Comparison of ENCODE assay signal across 23 cellular contexts in the genomic region with DNA sequence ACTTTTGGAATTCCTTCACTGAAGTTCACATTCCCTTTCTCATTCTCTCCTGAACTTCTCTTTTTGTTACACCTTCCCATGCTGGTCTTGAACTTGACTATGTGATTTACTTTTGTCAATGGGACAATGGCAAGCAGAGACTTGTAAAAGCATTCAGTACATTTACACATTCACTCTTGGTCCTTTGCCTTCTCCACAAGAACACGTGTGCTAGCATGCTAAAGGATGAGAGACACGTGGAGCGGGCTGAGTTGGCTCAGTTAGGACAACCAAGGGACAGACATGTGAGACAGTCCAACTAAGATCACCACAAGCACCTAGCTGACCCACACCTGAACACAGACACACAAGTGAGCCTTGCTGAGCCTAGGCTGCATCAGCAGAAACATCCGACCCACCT.
"Had no signal": no experiment of that assay in that cellular context is flagged by ENCODE, and none has a peak within 500 bp of the region (broad histone marks: within the 10 kb centered on the region; RNA-seq: fewer than 3 reads in every experiment).

No MANE protein-coding gene starts in this region.

- H3K4me3 Mint-ChIP-seq: immature natural killer cell, memory B cell had no signal

- FAIRE-seq: colon, endothelial cell of umbilical vein, frontal cortex had no signal

- DNase-seq: dermis blood vessel endothelial cell; dorsolateral prefrontal cortex; effector CD4-positive, alpha-beta T cell; effector memory CD4-positive, alpha-beta T cell; heart left ventricle; hypothalamus; immature natural killer cell; islet precursor cell; left cardiac atrium; left lung; left ventricle myocardium superior; lower lobe of right lung; mesendoderm; midbrain had no signal

- H3K9me3 ChIP-seq: esophagus muscularis mucosa, gastroesophageal sphincter, heart left ventricle, left lung, lower lobe of right lung had no signal

- H3K4me1 Mint-ChIP-seq: immature natural killer cell, memory B cell had no signal

- H3K9me3 Mint-ChIP-seq: memory B cell had no signal

- ATAC-seq: foreskin keratinocyte, gastroesophageal sphincter, heart left ventricle, left cardiac atrium, left lung, left ventricle myocardium superior, lower lobe of right lung had no signal

- H3K4me1 ChIP-seq: esophagus muscularis mucosa, foreskin keratinocyte, gastroesophageal sphincter, heart left ventricle, left lung, lower lobe of right lung had no signal

- H3K27ac ChIP-seq: coronary artery, dorsolateral prefrontal cortex, esophagus muscularis mucosa, foreskin keratinocyte, gastroesophageal sphincter, heart left ventricle, hepatocyte, left lung, lower lobe of right lung had no signal

- H3K27me3 ChIP-seq: dorsolateral prefrontal cortex, esophagus muscularis mucosa, foreskin keratinocyte, gastroesophageal sphincter, hepatocyte, left lung had no signal

- H3K4me3 ChIP-seq: coronary artery, dorsolateral prefrontal cortex, esophagus muscularis mucosa, gastroesophageal sphincter, heart left ventricle, hepatocyte, left lung, lower lobe of right lung had no signal

- H3K36me3 ChIP-seq: esophagus muscularis mucosa, gastroesophageal sphincter, heart left ventricle, left lung, lower lobe of right lung had no signal

- H2AFZ ChIP-seq: hepatocyte had no signal

- H3K27me3 Mint-ChIP-seq: memory B cell had no signal

- H3K79me2 ChIP-seq: hepatocyte had no signal

- H3K36me3 Mint-ChIP-seq: immature natural killer cell, memory B cell had no signal

- H3K27ac Mint-ChIP-seq: immature natural killer cell, memory B cell had no signal

- H3K4me2 ChIP-seq: hepatocyte had no signal
